Comparison of ENCODE assay signal across 21 cellular contexts in genomic region chr2:208713066-208713465, GRCh38.
"Had no signal": no experiment of that assay in that cellular context is flagged by ENCODE, and none has a peak within 500 bp of the region (broad histone marks: within the 10 kb centered on the region; RNA-seq: fewer than 3 reads in every experiment).

No MANE protein-coding gene starts in this region.

- H3K27ac ChIP-seq: foreskin keratinocyte, heart right ventricle, pancreas, sigmoid colon, stomach, testis had no signal

- H3K36me3 ChIP-seq: heart right ventricle, pancreas, sigmoid colon, stomach had no signal

- H3K27me3 ChIP-seq: foreskin keratinocyte, heart right ventricle, pancreas, sigmoid colon, stomach, testis had no signal

- H3K9me3 Mint-ChIP-seq: activated B cell treated with CpG ODN at 0.5 μM for 24 hours; activated CD4-positive, alpha-beta T cell treated with anti-CD3 and anti-CD28 coated beads, Interleukin-2, amount 10 ng/mL, durations not matched to agents 24 days and 14 days; brain had no signal

- H3K4me3 ChIP-seq: heart right ventricle, pancreas, sigmoid colon, stomach, testis had no signal

- H3K4me1 ChIP-seq: foreskin keratinocyte, pancreas, sigmoid colon, stomach, testis had no signal

- H3K27ac Mint-ChIP-seq: activated B cell treated with CpG ODN at 0.5 μM for 24 hours; activated CD4-positive, alpha-beta T cell treated with anti-CD3 and anti-CD28 coated beads, Interleukin-2, amount 10 ng/mL, durations not matched to agents 24 days and 14 days; activated CD8-positive, alpha-beta T cell treated with anti-CD3 and anti-CD28 coated beads, Interleukin-2, amount 10 ng/mL, durations not matched to agents 7 days and 5 days; activated naive CD8-positive, alpha-beta T cell; mesothelial cell of epicardium had no signal

- H3K4me3 Mint-ChIP-seq: activated B cell treated with CpG ODN at 0.5 μM for 24 hours; activated CD4-positive, alpha-beta T cell treated with anti-CD3 and anti-CD28 coated beads, Interleukin-2, amount 10 ng/mL, durations not matched to agents 24 days and 14 days; activated CD8-positive, alpha-beta T cell treated with anti-CD3 and anti-CD28 coated beads, Interleukin-2, amount 10 ng/mL, durations not matched to agents 7 days and 5 days; activated naive CD8-positive, alpha-beta T cell; central memory CD8-positive, alpha-beta T cell; mesothelial cell of epicardium had no signal

- DNase-seq: activated B cell treated with CpG ODN at 0.5 μM for 24 hours; activated CD4-positive, alpha-beta T cell treated with anti-CD3 and anti-CD28 coated beads, Interleukin-2, amount 10 ng/mL, durations not matched to agents 24 days and 14 days; activated CD8-positive, alpha-beta memory T cell treated with anti-CD3 and anti-CD28 coated beads, Interleukin-2, amount 50 U/mL, for 48 hours; activated CD8-positive, alpha-beta T cell treated with anti-CD3 and anti-CD28 coated beads, Interleukin-2, amount 10 ng/mL, durations not matched to agents 7 days and 5 days; activated gamma-delta T cell treated with Interleukin-2 at 50 U/mL for 16 hours; amniotic stem cell; cortex of kidney; effector memory CD4-positive, alpha-beta T cell; foreskin keratinocyte; heart right ventricle; pancreas; sigmoid colon; stimulated activated CD4-positive, alpha-beta T cell treated with anti-CD3 and anti-CD28 coated beads, Interleukin-12 subunit alpha, Interleukin-12 subunit beta, amount 100 ng/mL, for 4 hours; stimulated activated CD4-positive, alpha-beta T cell treated with anti-CD3 and anti-CD28 coated beads, Interleukin-2, amount 100 ng/mL, for 24 hours; stomach; T-helper 2 cell; testis had no signal

- H3K27me3 Mint-ChIP-seq: activated B cell treated with CpG ODN at 0.5 μM for 24 hours; activated CD4-positive, alpha-beta T cell treated with anti-CD3 and anti-CD28 coated beads, Interleukin-2, amount 10 ng/mL, durations not matched to agents 24 days and 14 days; activated naive CD8-positive, alpha-beta T cell; brain; central memory CD8-positive, alpha-beta T cell had no signal

- H3K36me3 Mint-ChIP-seq: activated naive CD8-positive, alpha-beta T cell; brain; mesothelial cell of epicardium had no signal

- H3K4me1 Mint-ChIP-seq: activated B cell treated with CpG ODN at 0.5 μM for 24 hours; activated CD4-positive, alpha-beta T cell treated with anti-CD3 and anti-CD28 coated beads, Interleukin-2, amount 10 ng/mL, durations not matched to agents 24 days and 14 days; central memory CD8-positive, alpha-beta T cell had no signal

- H3K9me3 ChIP-seq: heart right ventricle, pancreas, sigmoid colon, stomach, testis had no signal
